In genomic region chr6:41066867-41067304, GRCh38 we compare ENCODE assay signal across 9 cellular contexts. TPM values are rescaled to one million over a fixed set of nuclear protein-coding genes. Genes with fewer than 3 reads are reported as not detected.
DNase-seq lines count a peak whose midpoint lies in the region; ATAC-seq and TF ChIP-seq lines count a peak whose summit lies in the region.
"Had no signal": no experiment of that assay in that cellular context is flagged by ENCODE, and none has a peak within 500 bp of the region (broad histone marks: within the 10 kb centered on the region; RNA-seq: fewer than 3 reads in every experiment).

No MANE protein-coding gene starts in this region.

- H3K4me3 ChIP-seq in AG04450 (ENCODE audit: low read depth, low read length): no peak overlapping the region

- H3K9me3 Mint-ChIP-seq in mesothelial cell of epicardium: no peaks in the 10 kb centered on the region

- H3K27me3 ChIP-seq in AG04450 (ENCODE audit: control insufficient read depth, insufficient read depth, low read length): no peaks in the 10 kb centered on the region

- no peak overlapping the region for H3K4me3 Mint-ChIP-seq in mesothelial cell of epicardium

- no peaks in the 10 kb centered on the region for H3K27me3 Mint-ChIP-seq in mesothelial cell of epicardium (ENCODE audit: low read depth)

- peaks cover 10% of the 10 kb centered on the region for H3K36me3 Mint-ChIP-seq in mesothelial cell of epicardium

- POLR2A ChIA-PET in AG04450 (lab: Yijun Ruan, JAX): no interaction called here

- peaks cover 20% of the 10 kb centered on the region for H3K4me1 Mint-ChIP-seq in mesothelial cell of epicardium

- no peak for ATAC-seq in GM21717 (IDR thresholded peaks at IDR 0.05; ENCODE audit: unreplicated experiment)

- H3K27ac ChIP-seq in AG04450 (ENCODE audit: low read depth, low read length): no peak overlapping the region

- H3K27ac Mint-ChIP-seq in mesothelial cell of epicardium: peak overlapping the region; percentile 32

- H3K9me3 ChIP-seq in AG04450 (ENCODE audit: control insufficient read depth, insufficient read depth, low read length): no peaks in the 10 kb centered on the region

- TF ChIP-seq CTCF in AG04450 (IDR thresholded peaks at IDR 0.05; ENCODE audit: low read depth, low read length) (peak; percentile 86), GM20000 (IDR thresholded peaks at IDR 0.05; ENCODE audit: extremely low read depth, missing control alignments) (peak; percentile 65), mesothelial cell of epicardium (IDR thresholded peaks at IDR 0.05; ENCODE audit: unreplicated experiment) (peak; percentile 94)

- CTCF ChIA-PET in AG04450 (lab: Charles Lee): interaction anchor here (1.0 to 3.5 kb wide), 5 partner anchors 8 to 172 kb away, joined by 3 to 27 read pairs (median 5); no protein-coding TSS in a partner anchor

- DNase-seq in AG04450 (ENCODE audit: low read depth, low spot score): peak; percentile 73
- peak; percentile 30 for DNase-seq in GM20000 (ENCODE audit: low spot score)
- DNase-seq in NCI-H526 (lab: John Stamatoyannopoulos, UW): peak; percentile 14 to 74
- peak; percentile 64 for DNase-seq in activated CD4-positive, alpha-beta T cell treated with anti-CD3 and anti-CD28 coated beads, Interleukin-2, amount 50 U/mL, for 1 hour
- DNase-seq in effector CD8-positive, alpha-beta T cell (lab: John Stamatoyannopoulos, UW): peak; percentile 58
- peak; percentile 54 to 77 for DNase-seq in mesothelial cell of epicardium (ENCODE audit: low spot score in 2 of 2, unreplicated experiment in 2 of 2)
- DNase-seq in stimulated activated CD8-positive, alpha-beta memory T cell treated with anti-CD3 and anti-CD28 coated beads, Interleukin-4, amount 100 ng/mL, for 24 hours (ENCODE audit: low read depth): peak; percentile 49

RNA-seq across cellular contexts. Expression of gene OARD1, which starts 5.3 kb away (rescaled TPM):
- polyA plus RNA-seq in AG04450 (2011; rRNA removed): 7.0 and 10.0 TPM in 2 replicates
- polyA minus RNA-seq in AG04450 (2011; rRNA and poly(A)+ RNA removed): 2.8 and 5.8 TPM in 2 replicates
- total RNA-seq in mesothelial cell of epicardium: 24.6 to 26.8 TPM (median 26.8 TPM) in 3 replicates

RNA-seq across cellular contexts. Expression of gene NFYA, which starts 5.9 kb away (rescaled TPM):
- 10.1 and 13.4 TPM in 2 replicates for polyA plus RNA-seq in AG04450 (2011; rRNA removed)
- polyA minus RNA-seq in AG04450 (2011; rRNA and poly(A)+ RNA removed): 31.1 and 31.9 TPM in 2 replicates
- total RNA-seq in mesothelial cell of epicardium: 64.2 to 69.1 TPM (median 64.7 TPM) in 3 replicates

RNA-seq across cellular contexts. Expression of gene APOBEC2, which starts 13.9 kb away (rescaled TPM):
- polyA plus RNA-seq in AG04450 (2011; rRNA removed): not detected in 2 replicates
- not detected in 2 replicates for polyA minus RNA-seq in AG04450 (2011; rRNA and poly(A)+ RNA removed)
- total RNA-seq in mesothelial cell of epicardium: 0.22 to 0.51 TPM (median 0.45 TPM) in 3 replicates

RNA-seq across cellular contexts. Expression of gene TSPO2, which starts 24.6 kb away (rescaled TPM):
- polyA plus RNA-seq in AG04450 (2011; rRNA removed): not detected in 2 replicates
- polyA minus RNA-seq in AG04450 (2011; rRNA and poly(A)+ RNA removed): not detected in 2 replicates
- total RNA-seq in mesothelial cell of epicardium: not detected in 3 replicates
- total RNA-seq: urinary bladder had no signal
- polyA plus RNA-seq: urinary bladder had no signal

RNA-seq across cellular contexts. Expression of gene UNC5CL, which starts 27.9 kb away (rescaled TPM):
- polyA plus RNA-seq in AG04450 (2011; rRNA removed): 0.02 TPM in 2 replicates
- not detected in 2 replicates for polyA minus RNA-seq in AG04450 (2011; rRNA and poly(A)+ RNA removed)
- 2.0 to 2.2 TPM (median 2.1 TPM) in 3 replicates for total RNA-seq in mesothelial cell of epicardium
